In the genomic region with DNA sequence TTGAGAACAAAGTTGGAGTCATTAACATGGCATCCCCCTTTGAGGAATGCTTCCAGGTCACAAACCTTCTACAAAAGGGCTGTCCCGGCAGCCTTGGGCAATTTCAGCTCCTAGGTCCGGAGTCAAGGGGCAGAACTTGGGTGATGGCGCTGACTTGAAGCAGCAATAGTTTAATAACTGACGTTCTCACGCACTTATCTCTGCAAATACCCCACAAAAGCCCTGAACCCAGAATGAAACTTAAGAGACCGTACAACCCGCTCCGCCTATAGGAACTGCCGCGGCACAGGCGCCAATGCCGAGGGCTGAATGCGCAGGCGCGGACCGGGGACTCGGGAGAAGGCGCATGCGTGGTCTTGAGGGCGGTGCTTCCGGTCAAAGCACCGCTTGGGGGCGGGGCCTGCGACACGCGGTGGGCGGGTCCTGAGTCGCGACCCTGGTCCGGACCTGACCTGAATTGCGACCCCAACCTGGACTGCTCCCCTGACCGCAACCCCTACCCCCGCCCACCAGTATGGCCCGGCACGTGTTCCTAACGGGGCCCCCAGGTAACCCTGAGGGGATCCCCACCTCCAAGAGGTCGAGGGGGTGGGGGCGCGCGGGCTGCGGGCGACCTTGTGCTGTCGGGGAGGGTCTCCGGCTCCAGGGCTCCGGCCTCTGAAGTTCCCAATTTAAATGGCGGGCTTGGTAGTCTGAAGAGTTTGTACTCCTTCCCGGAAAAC, we compare ENCODE assay signal across 8 cellular contexts. TPM values are rescaled to one million over a fixed set of nuclear protein-coding genes. Genes with fewer than 3 reads are reported as not detected.
DNase-seq lines count a peak whose midpoint lies in the region; ATAC-seq and TF ChIP-seq lines count a peak whose summit lies in the region.

A gene with protein sequence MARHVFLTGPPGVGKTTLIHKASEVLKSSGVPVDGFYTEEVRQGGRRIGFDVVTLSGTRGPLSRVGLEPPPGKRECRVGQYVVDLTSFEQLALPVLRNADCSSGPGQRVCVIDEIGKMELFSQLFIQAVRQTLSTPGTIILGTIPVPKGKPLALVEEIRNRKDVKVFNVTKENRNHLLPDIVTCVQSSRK (plus strand): TSS at position 415 of the 722 bp plus-strand sequence. CDS start 100 bp downstream, at position 515.

- H3K27me3 Mint-ChIP-seq in HFFc6 (ENCODE audit: insufficient read depth) = no peaks in the 10 kb centered on the region; the same call in 1 of the 2 replicates
- H3K27me3 Mint-ChIP-seq in activated naive CD4-positive, alpha-beta T cell treated with anti-CD3 and anti-CD28 coated beads, Interleukin-2, amount 50 U/mL, for 24 hours = no peaks in the 10 kb centered on the region

- H3K9me3 Mint-ChIP-seq in HFFc6 = no peaks in the 10 kb centered on the region
- H3K9me3 Mint-ChIP-seq in activated naive CD4-positive, alpha-beta T cell treated with anti-CD3 and anti-CD28 coated beads, Interleukin-2, amount 50 U/mL, for 24 hours = no peaks in the 10 kb centered on the region

- H3K36me3 ChIP-seq in testis (ENCODE audit: low read depth, missing control alignments) = no peaks in the 10 kb centered on the region

- H3K4me3 ChIP-seq in NB4 (ENCODE audit: low read depth, low read length) (peak within 1 kb of the TSS; percentile 93), testis (peak within 1 kb of the TSS; percentile 85 to 86)

- no peaks in the 10 kb centered on the region for H3K4me1 ChIP-seq in testis

- intact Hi-C loops in testis (cut with DNase I; ENCODE audit: low total_unique reads) = no loop called here

- H3K36me3 Mint-ChIP-seq in HFFc6 (ENCODE audit: low read depth) = no peaks in the 10 kb centered on the region
- no peaks in the 10 kb centered on the region for H3K36me3 Mint-ChIP-seq in activated naive CD4-positive, alpha-beta T cell treated with anti-CD3 and anti-CD28 coated beads, Interleukin-2, amount 50 U/mL, for 24 hours

- peak within 1 kb of the TSS; percentile 97 for H3K4me3 Mint-ChIP-seq in HFFc6
- peak within 1 kb of the TSS; percentile 96 for H3K4me3 Mint-ChIP-seq in activated naive CD4-positive, alpha-beta T cell treated with anti-CD3 and anti-CD28 coated beads, Interleukin-2, amount 50 U/mL, for 24 hours

- DNase-seq in GM04504 (ENCODE audit: low read depth) (peak; percentile 82), HFFc6 (peak; percentile 86), NB4 (ENCODE audit: low read depth) (peak; percentile 92), glomerular endothelial cell (ENCODE audit: extremely low read depth, low read depth, low spot score) (peak; percentile 69), omental fat pad (ENCODE audit: low spot score) (peak; percentile 87), testis (peak; percentile 93)

- peaks cover 45% of the 10 kb centered on the region for H3K4me1 Mint-ChIP-seq in HFFc6 (ENCODE audit: low read depth)
- H3K4me1 Mint-ChIP-seq in activated naive CD4-positive, alpha-beta T cell treated with anti-CD3 and anti-CD28 coated beads, Interleukin-2, amount 50 U/mL, for 24 hours = peaks cover 49% of the 10 kb centered on the region

- TF ChIP-seq POLR2A in NB4 (IDR thresholded peaks at IDR 0.05; ENCODE audit: extremely low read depth, insufficient read length) (peak; percentile 76), testis (IDR thresholded peaks at IDR 0.05) (no peak)

- ATAC-seq in SK-N-SH treated with all-trans-retinoic acid at 6 μM for 48 hours = peak; percentile 89
- ATAC-seq in omental fat pad (ENCODE audit: low FRiP score) = peak; percentile 97

- H3K27me3 ChIP-seq in testis = no peaks in the 10 kb centered on the region

- peak within 1 kb of the TSS; percentile 87 for H3K27ac Mint-ChIP-seq in HFFc6
- H3K27ac Mint-ChIP-seq in activated naive CD4-positive, alpha-beta T cell treated with anti-CD3 and anti-CD28 coated beads, Interleukin-2, amount 50 U/mL, for 24 hours = peak within 1 kb of the TSS; percentile 96

- WGBS in testis, 2 donors = 1% methylated on average over 22 to 37 of the region's 47 CpGs

- peak within 1 kb of the TSS; percentile 40 to 79 for H3K27ac ChIP-seq in testis

- no peaks in the 10 kb centered on the region for H3K9me3 ChIP-seq in testis

- TF ChIP-seq CTCF in HFFc6 (IDR thresholded peaks at IDR 0.05) (0 out of 2 replicates have a peak, but pooled peaks have one; percentile 26), NB4 (IDR thresholded peaks at IDR 0.05; ENCODE audit: low read depth, low read length) (no peak), omental fat pad (IDR thresholded peaks at IDR 0.05) (no peak), testis (IDR thresholded peaks at IDR 0.05) (no peak)

TF ChIP-seq in SK-N-SH treated with all-trans-retinoic acid at 6 μM for 48 hours, 23 proteins besides CTCF, POLR2A, EP300 and RAD21:
- TF ChIP-seq ZC3H10 (CRISPR knock-in tag; IDR thresholded peaks at IDR 0.05) (0 out of 2 replicates have a peak, but pooled peaks have one; percentile 33), ZNF8 (CRISPR knock-in tag; IDR thresholded peaks at IDR 0.05) (no peak)

RNA-seq across cellular contexts. Expression of the gene that starts here (rescaled TPM):
- total RNA-seq in HFFc6 (2021; fragmentation: NEBNext Ultra II Directional; extraction: Animal tissue kit (Norgen Biotek cat#: 25700)) = 10 to 100 TPM; 25.5 to 31.8 (median 28.2) TPM
- total RNA-seq in glomerular endothelial cell (15.2 and 32.7 TPM in 2 replicates), omental fat pad (10 to 100 TPM; 18.5 to 32.9 (median 25.1) TPM), testis (10 to 100 TPM; 25.5 to 38.8 TPM)
- 85.1 TPM for polyA plus RNA-seq in testis (ENCODE audit: insufficient read depth, low read depth, low replicate concordance)

Comparison
In these comparisons a context has a peak if more than half of its experiments do, and no peak if none do; other contexts are left out.
1. Peak in every context shown above with its lines: DNase-seq, ATAC-seq, H3K4me3 ChIP-seq and H3K27ac ChIP-seq.